In genomic region chr10:129466703-129467345, GRCh38 we compare ENCODE assay signal across 8 cellular contexts. TPM values are rescaled to one million over a fixed set of nuclear protein-coding genes. Genes with fewer than 3 reads are reported as not detected.
DNase-seq lines count a peak whose midpoint lies in the region; ATAC-seq, FAIRE-seq and TF ChIP-seq lines count a peak whose summit lies in the region.

Gene MGMT (plus strand): TSS chr10:129467241.

- TF ChIP-seq POLR2A in A549 (IDR thresholded peaks at IDR 0.05; ENCODE audit: low read length) (peak; percentile 78), esophagus squamous epithelium (IDR thresholded peaks at IDR 0.05) (peak in 2 of 4 donors; percentile 63 to 69)

- no peak for TF ChIP-seq CTCF in A549 (IDR thresholded peaks at IDR 0.05)
- TF ChIP-seq CTCF in esophagus squamous epithelium (IDR thresholded peaks at IDR 0.05) = no peak

- H3K27me3 ChIP-seq in esophagus squamous epithelium = no peaks in the 10 kb centered on the region

- POLR2A ChIA-PET in A549 (lab: Yijun Ruan, JAX) = no interaction called here

- H3K4me3 ChIP-seq in A549 (peak within 1 kb of the TSS; percentile 61), esophagus squamous epithelium (peak within 1 kb of the TSS; percentile 83 to 95 (median 86))

- no peak for FAIRE-seq in A549 (lab: Jason Lieb, UNC)

- peak within 1 kb of the TSS; percentile 73 to 89 for H3K27ac ChIP-seq in A549
- H3K27ac ChIP-seq in esophagus squamous epithelium = peak within 1 kb of the TSS; percentile 84 to 90 (median 88)

- peak within 1 kb of the TSS; percentile 80 for H3K4me2 ChIP-seq in A549

- DNase-seq in A549 (ENCODE audit: low read depth in 1 of 2, low spot score in 1 of 2) (peak; percentile 40 to 62), esophagus squamous epithelium (lab: John Stamatoyannopoulos, UW) (peak; percentile 72), myocyte (ENCODE audit: low read depth) (peak; percentile 87)
- peak; percentile 77 for DNase-seq in NK-92 treated with Interleukin-12 subunit alpha and Interleukin-12 subunit beta, amount 100 ng/mL, for 24 hours (lab: John Stamatoyannopoulos, UW)
- DNase-seq in activated T-cell treated with anti-CD3 and anti-CD28 coated beads, Interleukin-2, amount 50 U/mL, for 48 hours = peak; percentile 99
- peak; percentile 98 for DNase-seq in stimulated activated CD8-positive, alpha-beta memory T cell treated with anti-CD3 and anti-CD28 coated beads, Interleukin-7, amount 100 ng/mL, for 24 hours (ENCODE audit: low read depth)

- TF ChIP-seq EP300 in A549 (IDR thresholded peaks at IDR 0.05) = no peak

- H3K4me1 ChIP-seq in A549 = no peaks in the 10 kb centered on the region
- peaks cover 6 to 24% (median 12%) of the 10 kb centered on the region in 3 donors for H3K4me1 ChIP-seq in esophagus squamous epithelium

- ATAC-seq in A549 (peak; percentile 86 to 91), GM18517 (IDR thresholded peaks at IDR 0.05; ENCODE audit: unreplicated experiment) (peak; percentile 86), HG03039 (IDR thresholded peaks at IDR 0.05; ENCODE audit: unreplicated experiment) (peak; percentile 90)

- no CpG with 5 or more reads among the region's 83 CpGs for WGBS in A549 (ENCODE audit: missing lambda C conversion rate)
- WGBS in esophagus squamous epithelium, 2 donors = 0% methylated on average over 8 of the region's 83 CpGs; no CpG with 5 or more reads in 1 of the 2 donors

- intact Hi-C loops in esophagus squamous epithelium (cut with DNase I) = no loop called here

- H3K36me3 ChIP-seq in esophagus squamous epithelium = peaks cover 0 to 13% (median 0%) of the 10 kb centered on the region in 3 donors

- TF ChIP-seq RAD21 in A549 (conservative IDR thresholded peaks at IDR 0.05 in 1 of 2, IDR thresholded peaks at IDR 0.05 in 1 of 2) = no peak

- H3K9me3 ChIP-seq in A549 (no peaks in the 10 kb centered on the region), esophagus squamous epithelium (no peaks in the 10 kb centered on the region)

- CTCF ChIA-PET in A549 (lab: Yijun Ruan, JAX) = no interaction called here

TF ChIP-seq in A549, 52 proteins besides CTCF, POLR2A, EP300 and RAD21:
- TF ChIP-seq TP53 (CRISPR knock-in tag; IDR thresholded peaks at IDR 0.05) (no peak), MAX (IDR thresholded peaks at IDR 0.05) (peak; percentile 39; the same call in 1 of the 2 replicates)
TF ChIP-seq in A549: peak in this region for 1.

RNA-seq across cellular contexts. Expression of gene MGMT, which starts in this region (rescaled TPM):
- 4.4 and 4.9 TPM in 2 replicates for polyA plus RNA-seq in A549 (2011; rRNA removed)
- 8.1 and 8.5 TPM in 2 replicates for polyA plus RNA-seq in A549 (2012; cell fraction: cytosol; rRNA removed)
- 7.3 and 8.9 TPM in 2 replicates for polyA plus RNA-seq in A549 (2012; cell fraction: nucleus; rRNA removed)
- 4.3 to 5.6 TPM (median 5.2 TPM) in 3 replicates for polyA plus RNA-seq in A549 (2017; fragmentation: RNase III; extraction: RNeasy Plus Mini Kit Qiagen cat#74134 plus additional on column Dnase treatment)
- 2.8 and 3.1 TPM in 2 replicates for polyA minus RNA-seq in A549 (2011; rRNA and poly(A)+ RNA removed)
- total RNA-seq in esophagus squamous epithelium = 10 to 100 TPM; 15.6 to 28.8 (median 18.4) TPM
- total RNA-seq in myocyte = 18.7 and 20.9 TPM in 2 replicates
- polyA plus RNA-seq in myocyte (2012) = 19.4 TPM

Comparison
In these comparisons a context has a peak if more than half of its experiments do, and no peak if none do; other contexts are left out.
1. Peak in every context shown above with its lines: DNase-seq, ATAC-seq, H3K4me3 ChIP-seq and H3K27ac ChIP-seq.